ENCODE assay signal across 18 cellular contexts in genomic region chr7:90229728-90230127, GRCh38. TPM values are rescaled to one million over a fixed set of nuclear protein-coding genes. Genes with fewer than 3 reads are reported as not detected.
DNase-seq lines count a peak whose midpoint lies in the region; ATAC-seq and TF ChIP-seq lines count a peak whose summit lies in the region.
"Had no signal": no experiment of that assay in that cellular context is flagged by ENCODE, and none has a peak within 500 bp of the region (broad histone marks: within the 10 kb centered on the region; RNA-seq: fewer than 3 reads in every experiment).

No MANE protein-coding gene starts in this region.

- H3K9me3 ChIP-seq in left ventricle myocardium inferior (replicated peaks): no peaks in the 10 kb centered on the region

- no peak overlapping the region for H3K4me3 ChIP-seq in left ventricle myocardium inferior
- H3K4me3 ChIP-seq: PC-9 had no signal

- no peaks in the 10 kb centered on the region for H3K27me3 ChIP-seq in left ventricle myocardium inferior (ENCODE audit: low read depth)

- no peaks in the 10 kb centered on the region for H3K4me1 ChIP-seq in left ventricle myocardium inferior

- TF ChIP-seq CTCF in VCaP (conservative IDR thresholded peaks at IDR 0.05): no peak
- no peak for TF ChIP-seq CTCF in left ventricle myocardium inferior (IDR thresholded peaks at IDR 0.05; ENCODE audit: borderline replicate concordance)

- H3K36me3 ChIP-seq in left ventricle myocardium inferior: no peaks in the 10 kb centered on the region

- ATAC-seq in HG02938 (IDR thresholded peaks at IDR 0.05; ENCODE audit: unreplicated experiment): no peak

- intact Hi-C loops in left ventricle myocardium inferior (cut with micrococcal nuclease): no loop called here

- peak overlapping the region; percentile 100 for H3K27ac ChIP-seq in VCaP
- no peak overlapping the region for H3K27ac ChIP-seq in left ventricle myocardium inferior (replicated peaks)
- H3K27ac ChIP-seq: HL-60, PC-9 had no signal

- DNase-seq in Caki2 (ENCODE audit: low read depth) (peak; percentile 12), kidney tubule cell (ENCODE audit: low spot score) (peak; percentile 64), renal cortical epithelial cell (ENCODE audit: low read depth) (peak; percentile 69), T1000 (lab: John Stamatoyannopoulos, UW) (no peak), left ventricle myocardium inferior (no peak), NOMO-1 (lab: John Stamatoyannopoulos, UW; ENCODE audit: unreplicated experiment in 2 of 2) (no peak)
- DNase-seq: AML-193, COR-L47, DMS53, H7, NCI-H1436, NCI-H2029, NCI-H2171 treated with DMSO at 0.1 percent for 48 hours, NCI-H82, PC-9 had no signal

- in situ Hi-C loops in Caki2 (cut with HindIII; ENCODE audit: low pct_unique_long_range_greater_than_20kb, low sequenced_read_pairs): no loop called here

RNA-seq across cellular contexts. Expression of gene CFAP69, which starts 15.2 kb away (rescaled TPM):
- total RNA-seq in Caki2 (2014; rRNA removed; shearing (Covaris generic); ENCODE audit: low replicate concordance): 0.14 and 0.68 TPM in 2 replicates
- total RNA-seq in renal cortical epithelial cell: 0.87 and 10.3 TPM in 2 replicates
- total RNA-seq in left ventricle myocardium inferior: 3.8 TPM

RNA-seq across cellular contexts. Expression of gene STEAP2, which starts 18.2 kb away (rescaled TPM):
- 2.3 and 7.8 TPM in 2 replicates for total RNA-seq in Caki2 (2014; rRNA removed; shearing (Covaris generic); ENCODE audit: low replicate concordance)
- 7.1 and 20.2 TPM in 2 replicates for total RNA-seq in renal cortical epithelial cell
- 6.1 TPM for total RNA-seq in left ventricle myocardium inferior

Comparison
In these comparisons a context has a peak if more than half of its experiments do, and no peak if none do; other contexts are left out.
1. DNase-seq: peak in Caki2 (single experiment), kidney tubule cell (single experiment) and renal cortical epithelial cell (single experiment); none in T1000 (single experiment), left ventricle myocardium inferior (single experiment) and NOMO-1 (0 of 2).